1 cellular context compared by ENCODE assay signal in the genomic region with DNA sequence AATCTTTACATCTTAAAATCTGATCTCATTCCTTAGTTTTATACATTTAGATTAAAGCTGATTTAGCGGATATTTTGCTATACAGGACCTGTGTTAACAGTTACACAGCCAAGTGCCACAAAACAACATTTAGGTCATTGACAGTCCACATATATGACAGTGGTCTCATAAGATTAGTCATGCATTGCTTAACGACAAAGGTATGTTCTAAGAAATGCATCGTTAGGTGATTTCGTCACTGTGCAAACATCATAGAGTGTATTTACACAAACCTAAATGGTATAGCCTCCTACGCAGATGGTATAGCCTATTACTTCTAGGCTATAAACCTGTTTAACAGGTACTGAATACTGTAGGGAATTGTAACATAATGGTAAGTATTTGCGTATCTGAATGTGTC.
TF ChIP-seq lines count a peak whose summit lies in the region.

No MANE protein-coding gene starts in this region.

TF ChIP-seq in GM23338, 12 proteins besides CTCF, POLR2A, EP300 and RAD21 (continued from another document):
- TF ChIP-seq, protein P1, sequence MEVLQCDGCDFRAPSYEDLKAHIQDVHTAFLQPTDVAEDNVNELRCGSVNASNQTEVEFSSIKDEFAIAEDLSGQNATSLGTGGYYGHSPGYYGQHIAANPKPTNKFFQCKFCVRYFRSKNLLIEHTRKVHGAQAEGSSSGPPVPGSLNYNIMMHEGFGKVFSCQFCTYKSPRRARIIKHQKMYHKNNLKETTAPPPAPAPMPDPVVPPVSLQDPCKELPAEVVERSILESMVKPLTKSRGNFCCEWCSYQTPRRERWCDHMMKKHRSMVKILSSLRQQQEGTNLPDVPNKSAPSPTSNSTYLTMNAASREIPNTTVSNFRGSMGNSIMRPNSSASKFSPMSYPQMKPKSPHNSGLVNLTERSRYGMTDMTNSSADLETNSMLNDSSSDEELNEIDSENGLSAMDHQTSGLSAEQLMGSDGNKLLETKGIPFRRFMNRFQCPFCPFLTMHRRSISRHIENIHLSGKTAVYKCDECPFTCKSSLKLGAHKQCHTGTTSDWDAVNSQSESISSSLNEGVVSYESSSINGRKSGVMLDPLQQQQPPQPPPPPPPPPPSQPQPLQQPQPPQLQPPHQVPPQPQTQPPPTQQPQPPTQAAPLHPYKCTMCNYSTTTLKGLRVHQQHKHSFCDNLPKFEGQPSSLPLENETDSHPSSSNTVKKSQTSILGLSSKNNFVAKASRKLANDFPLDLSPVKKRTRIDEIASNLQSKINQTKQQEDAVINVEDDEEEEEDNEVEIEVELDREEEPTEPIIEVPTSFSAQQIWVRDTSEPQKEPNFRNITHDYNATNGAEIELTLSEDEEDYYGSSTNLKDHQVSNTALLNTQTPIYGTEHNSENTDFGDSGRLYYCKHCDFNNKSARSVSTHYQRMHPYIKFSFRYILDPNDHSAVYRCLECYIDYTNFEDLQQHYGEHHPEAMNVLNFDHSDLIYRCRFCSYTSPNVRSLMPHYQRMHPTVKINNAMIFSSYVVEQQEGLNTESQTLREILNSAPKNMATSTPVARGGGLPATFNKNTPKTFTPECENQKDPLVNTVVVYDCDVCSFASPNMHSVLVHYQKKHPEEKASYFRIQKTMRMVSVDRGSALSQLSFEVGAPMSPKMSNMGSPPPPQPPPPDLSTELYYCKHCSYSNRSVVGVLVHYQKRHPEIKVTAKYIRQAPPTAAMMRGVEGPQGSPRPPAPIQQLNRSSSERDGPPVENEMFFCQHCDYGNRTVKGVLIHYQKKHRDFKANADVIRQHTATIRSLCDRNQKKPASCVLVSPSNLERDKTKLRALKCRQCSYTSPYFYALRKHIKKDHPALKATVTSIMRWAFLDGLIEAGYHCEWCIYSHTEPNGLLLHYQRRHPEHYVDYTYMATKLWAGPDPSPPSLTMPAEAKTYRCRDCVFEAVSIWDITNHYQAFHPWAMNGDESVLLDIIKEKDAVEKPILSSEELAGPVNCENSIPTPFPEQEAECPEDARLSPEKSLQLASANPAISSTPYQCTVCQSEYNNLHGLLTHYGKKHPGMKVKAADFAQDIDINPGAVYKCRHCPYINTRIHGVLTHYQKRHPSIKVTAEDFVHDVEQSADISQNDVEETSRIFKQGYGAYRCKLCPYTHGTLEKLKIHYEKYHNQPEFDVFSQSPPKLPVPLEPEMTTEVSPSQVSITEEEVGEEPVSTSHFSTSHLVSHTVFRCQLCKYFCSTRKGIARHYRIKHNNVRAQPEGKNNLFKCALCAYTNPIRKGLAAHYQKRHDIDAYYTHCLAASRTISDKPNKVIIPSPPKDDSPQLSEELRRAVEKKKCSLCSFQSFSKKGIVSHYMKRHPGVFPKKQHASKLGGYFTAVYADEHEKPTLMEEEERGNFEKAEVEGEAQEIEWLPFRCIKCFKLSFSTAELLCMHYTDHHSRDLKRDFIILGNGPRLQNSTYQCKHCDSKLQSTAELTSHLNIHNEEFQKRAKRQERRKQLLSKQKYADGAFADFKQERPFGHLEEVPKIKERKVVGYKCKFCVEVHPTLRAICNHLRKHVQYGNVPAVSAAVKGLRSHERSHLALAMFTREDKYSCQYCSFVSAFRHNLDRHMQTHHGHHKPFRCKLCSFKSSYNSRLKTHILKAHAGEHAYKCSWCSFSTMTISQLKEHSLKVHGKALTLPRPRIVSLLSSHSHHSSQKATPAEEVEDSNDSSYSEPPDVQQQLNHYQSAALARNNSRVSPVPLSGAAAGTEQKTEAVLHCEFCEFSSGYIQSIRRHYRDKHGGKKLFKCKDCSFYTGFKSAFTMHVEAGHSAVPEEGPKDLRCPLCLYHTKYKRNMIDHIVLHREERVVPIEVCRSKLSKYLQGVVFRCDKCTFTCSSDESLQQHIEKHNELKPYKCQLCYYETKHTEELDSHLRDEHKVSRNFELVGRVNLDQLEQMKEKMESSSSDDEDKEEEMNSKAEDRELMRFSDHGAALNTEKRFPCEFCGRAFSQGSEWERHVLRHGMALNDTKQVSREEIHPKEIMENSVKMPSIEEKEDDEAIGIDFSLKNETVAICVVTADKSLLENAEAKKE (CRISPR knock-in tag; IDR thresholded peaks at IDR 0.05), result no peak
- TF ChIP-seq ZNF331 (CRISPR knock-in tag; IDR thresholded peaks at IDR 0.05; ENCODE audit: low read depth) (no peak), EZH2 (IDR thresholded peaks at IDR 0.05; ENCODE audit: low read depth, unreplicated experiment) (no peak)
- TF ChIP-seq, protein P2, sequence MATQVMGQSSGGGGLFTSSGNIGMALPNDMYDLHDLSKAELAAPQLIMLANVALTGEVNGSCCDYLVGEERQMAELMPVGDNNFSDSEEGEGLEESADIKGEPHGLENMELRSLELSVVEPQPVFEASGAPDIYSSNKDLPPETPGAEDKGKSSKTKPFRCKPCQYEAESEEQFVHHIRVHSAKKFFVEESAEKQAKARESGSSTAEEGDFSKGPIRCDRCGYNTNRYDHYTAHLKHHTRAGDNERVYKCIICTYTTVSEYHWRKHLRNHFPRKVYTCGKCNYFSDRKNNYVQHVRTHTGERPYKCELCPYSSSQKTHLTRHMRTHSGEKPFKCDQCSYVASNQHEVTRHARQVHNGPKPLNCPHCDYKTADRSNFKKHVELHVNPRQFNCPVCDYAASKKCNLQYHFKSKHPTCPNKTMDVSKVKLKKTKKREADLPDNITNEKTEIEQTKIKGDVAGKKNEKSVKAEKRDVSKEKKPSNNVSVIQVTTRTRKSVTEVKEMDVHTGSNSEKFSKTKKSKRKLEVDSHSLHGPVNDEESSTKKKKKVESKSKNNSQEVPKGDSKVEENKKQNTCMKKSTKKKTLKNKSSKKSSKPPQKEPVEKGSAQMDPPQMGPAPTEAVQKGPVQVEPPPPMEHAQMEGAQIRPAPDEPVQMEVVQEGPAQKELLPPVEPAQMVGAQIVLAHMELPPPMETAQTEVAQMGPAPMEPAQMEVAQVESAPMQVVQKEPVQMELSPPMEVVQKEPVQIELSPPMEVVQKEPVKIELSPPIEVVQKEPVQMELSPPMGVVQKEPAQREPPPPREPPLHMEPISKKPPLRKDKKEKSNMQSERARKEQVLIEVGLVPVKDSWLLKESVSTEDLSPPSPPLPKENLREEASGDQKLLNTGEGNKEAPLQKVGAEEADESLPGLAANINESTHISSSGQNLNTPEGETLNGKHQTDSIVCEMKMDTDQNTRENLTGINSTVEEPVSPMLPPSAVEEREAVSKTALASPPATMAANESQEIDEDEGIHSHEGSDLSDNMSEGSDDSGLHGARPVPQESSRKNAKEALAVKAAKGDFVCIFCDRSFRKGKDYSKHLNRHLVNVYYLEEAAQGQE (IDR thresholded peaks at IDR 0.05; ENCODE audit: unreplicated experiment), result no peak
